ENCODE assay signal across 8 cellular contexts in the genomic region with DNA sequence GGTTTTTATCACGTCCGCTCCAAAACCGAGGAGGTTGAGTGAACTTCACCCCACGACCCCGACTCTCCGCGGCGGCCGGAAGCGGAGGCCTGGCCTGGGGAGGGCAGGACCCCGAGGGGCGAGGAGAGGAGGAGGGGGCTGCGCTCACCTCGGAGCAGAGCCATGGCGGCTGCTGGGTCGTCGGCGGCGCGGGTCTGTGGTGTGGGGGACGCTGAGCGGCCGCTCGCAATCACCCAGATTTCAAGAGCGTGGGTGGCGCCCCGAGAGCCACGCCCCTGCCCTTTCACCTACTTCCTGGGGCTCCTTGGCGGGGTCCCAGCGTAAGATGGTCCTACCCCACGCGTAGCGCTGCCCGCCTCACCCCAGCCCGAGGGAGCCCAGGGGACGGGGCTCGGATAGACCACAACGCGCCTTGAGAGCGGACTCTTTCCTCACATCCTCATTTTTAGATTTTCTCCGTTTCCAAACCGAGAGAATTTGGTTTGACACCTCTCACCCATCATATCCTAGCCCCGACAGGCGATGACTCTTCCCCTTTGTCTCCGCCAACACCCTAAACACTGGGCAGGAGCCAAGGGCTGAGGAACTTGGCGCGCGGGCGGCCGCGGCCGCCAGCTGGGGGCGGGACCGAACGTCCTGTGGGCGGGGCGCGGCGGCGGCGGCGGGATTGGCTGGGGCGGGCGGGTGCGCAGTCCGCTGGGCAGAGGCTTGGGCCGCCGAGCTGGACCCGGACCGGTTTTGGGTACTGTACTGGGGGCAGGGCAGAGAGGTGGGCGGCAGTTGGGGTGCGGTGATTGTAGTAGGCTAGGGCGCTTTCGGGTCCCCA. TPM values are rescaled to one million over a fixed set of nuclear protein-coding genes. Genes with fewer than 3 reads are reported as not detected.
A peak's percentile ranks its signal among the peaks of the same experiment; 100 is the strongest.
DNase-seq lines count a peak whose midpoint lies in the region; ATAC-seq and TF ChIP-seq lines count a peak whose summit lies in the region.

A gene with protein sequence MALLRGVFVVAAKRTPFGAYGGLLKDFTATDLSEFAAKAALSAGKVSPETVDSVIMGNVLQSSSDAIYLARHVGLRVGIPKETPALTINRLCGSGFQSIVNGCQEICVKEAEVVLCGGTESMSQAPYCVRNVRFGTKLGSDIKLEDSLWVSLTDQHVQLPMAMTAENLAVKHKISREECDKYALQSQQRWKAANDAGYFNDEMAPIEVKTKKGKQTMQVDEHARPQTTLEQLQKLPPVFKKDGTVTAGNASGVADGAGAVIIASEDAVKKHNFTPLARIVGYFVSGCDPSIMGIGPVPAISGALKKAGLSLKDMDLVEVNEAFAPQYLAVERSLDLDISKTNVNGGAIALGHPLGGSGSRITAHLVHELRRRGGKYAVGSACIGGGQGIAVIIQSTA (minus strand): TSS at position 213 of the 826 bp plus-strand sequence. CDS start 49 bp downstream, at position 164.

- H3K9ac ChIP-seq in SU-DHL-6 (ENCODE audit: low read length) (peak within 1 kb of the TSS; percentile 82), trophoblast cell (ENCODE audit: low read length) (peak within 1 kb of the TSS; percentile 84)

- H2AK5ac ChIP-seq in trophoblast cell (ENCODE audit: low read length) = no peak within 1 kb of the TSS

- peak; percentile 3 for TF ChIP-seq EP300 in transverse colon (IDR thresholded peaks at IDR 0.05; ENCODE audit: low read depth)

- peak within 1 kb of the TSS; percentile 72 for H3K4me3 ChIP-seq in SU-DHL-6 (ENCODE audit: insufficient read depth, low read length, poor library complexity, severe bottlenecking)
- peak within 1 kb of the TSS; percentile 78 for H3K4me3 ChIP-seq in trophoblast cell (ENCODE audit: low read depth, low read length)
- peak within 1 kb of the TSS; percentile 67 to 85 (median 70) for H3K4me3 ChIP-seq in transverse colon

- H3K27me3 Mint-ChIP-seq in activated naive CD8-positive, alpha-beta T cell treated with anti-CD3 and anti-CD28 coated beads, Interleukin-2, amount 10 ng/mL, durations not matched to agents 7 days and 5 days = no peaks in the 10 kb centered on the region

- POLR2A ChIA-PET in activated naive CD8-positive, alpha-beta T cell treated with anti-CD3 and anti-CD28 coated beads, Interleukin-2, amount 10 ng/mL, durations not matched to agents 7 days and 5 days (lab: Charles Lee) = interaction anchor here (0.6 to 1.2 kb wide), 11 partner anchors 7 to 565 kb away, joined by 3 to 6 read pairs (median 3); a partner anchor contains a TSS

- peak within 1 kb of the TSS; percentile 87 for H4K91ac ChIP-seq in trophoblast cell (ENCODE audit: low read depth, low read length)

- peak within 1 kb of the TSS; percentile 50 for H2BK12ac ChIP-seq in trophoblast cell (ENCODE audit: low read length)

- peak within 1 kb of the TSS; percentile 78 for H2BK120ac ChIP-seq in trophoblast cell (ENCODE audit: insufficient read depth, low read length, poor library complexity)

- H3K9me3 Mint-ChIP-seq in activated naive CD8-positive, alpha-beta T cell treated with anti-CD3 and anti-CD28 coated beads, Interleukin-2, amount 10 ng/mL, durations not matched to agents 7 days and 5 days = peaks cover 6% of the 10 kb centered on the region

- peak within 1 kb of the TSS; percentile 78 for H3K4ac ChIP-seq in trophoblast cell (ENCODE audit: low read depth, low read length)

- in situ Hi-C loops in transverse colon (cut with MboI; ENCODE audit: low pct_ligation_motif_present in 1 of 4, low pct_unique_long_range_greater_than_20kb in 1 of 4, low sequenced_read_pairs in 3 of 4) = no loop called here

- no peaks in the 10 kb centered on the region for H3K9me2 ChIP-seq in SU-DHL-6 (replicated peaks; ENCODE audit: insufficient read depth, low read length)

- H3K18ac ChIP-seq in trophoblast cell (ENCODE audit: low read length) = peak within 1 kb of the TSS; percentile 76

- peak within 1 kb of the TSS; percentile 97 for H3K27ac Mint-ChIP-seq in activated naive CD8-positive, alpha-beta T cell treated with anti-CD3 and anti-CD28 coated beads, Interleukin-2, amount 10 ng/mL, durations not matched to agents 7 days and 5 days

- peak within 1 kb of the TSS; percentile 79 for H3K14ac ChIP-seq in trophoblast cell (ENCODE audit: low read length)

- H3K9me3 ChIP-seq in SU-DHL-6 (ENCODE audit: insufficient read depth, low read length) = peaks cover 6% of the 10 kb centered on the region; the same call in 1 of the 2 replicates
- peaks cover 1% of the 10 kb centered on the region for H3K9me3 ChIP-seq in trophoblast cell (ENCODE audit: insufficient read depth, low read depth, low read length)
- no peaks in the 10 kb centered on the region for H3K9me3 ChIP-seq in transverse colon

- no CpG with 5 or more reads among the region's 74 CpGs for WGBS in trophoblast cell (ENCODE audit: extremely low coverage, insufficient coverage, insufficient read length)
- 0% methylated on average over 58 of the region's 74 CpGs; no CpG with 5 or more reads in 1 of the 2 donors for WGBS in transverse colon (ENCODE audit: low coverage in 1 of 2), 2 donors

- peak; percentile 86 for ATAC-seq in HG02588 (IDR thresholded peaks at IDR 0.05; ENCODE audit: unreplicated experiment)
- peak; percentile 84 for ATAC-seq in activated naive CD8-positive, alpha-beta T cell treated with anti-CD3 and anti-CD28 coated beads, Interleukin-2, amount 10 ng/mL, durations not matched to agents 7 days and 5 days (ENCODE audit: low read depth)
- peak; percentile 95 for ATAC-seq in Right ventricle myocardium inferior

- peak within 1 kb of the TSS; percentile 89 for H4K8ac ChIP-seq in trophoblast cell (ENCODE audit: low read depth, low read length)

- H3K36me3 ChIP-seq in SU-DHL-6 (ENCODE audit: low read length) (peaks cover 9% of the 10 kb centered on the region; the same call in 1 of the 2 replicates), trophoblast cell (ENCODE audit: control insufficient read depth in 1 of 2, insufficient read depth in 2 of 2, low read length in 2 of 2) (no peaks in the 10 kb centered on the region), transverse colon (no peaks in the 10 kb centered on the region)

- peak within 1 kb of the TSS; percentile 74 for H2BK5ac ChIP-seq in trophoblast cell (ENCODE audit: low read depth, low read length, poor library complexity)

- H3K27me3 ChIP-seq in SU-DHL-6 (ENCODE audit: low read length) = no peaks in the 10 kb centered on the region
- H3K27me3 ChIP-seq in trophoblast cell (ENCODE audit: insufficient read depth, low read length) = no peaks in the 10 kb centered on the region
- no peaks in the 10 kb centered on the region for H3K27me3 ChIP-seq in transverse colon

- TF ChIP-seq CTCF in SU-DHL-6 (IDR thresholded peaks at IDR 0.05; ENCODE audit: insufficient read depth, low read length, poor library complexity, severe bottlenecking) (no peak), transverse colon (IDR thresholded peaks at IDR 0.05) (no peak)

- peaks cover 52% of the 10 kb centered on the region for H3K4me1 Mint-ChIP-seq in activated naive CD8-positive, alpha-beta T cell treated with anti-CD3 and anti-CD28 coated beads, Interleukin-2, amount 10 ng/mL, durations not matched to agents 7 days and 5 days

- peak within 1 kb of the TSS; percentile 100 for H2AFZ ChIP-seq in SU-DHL-6 (ENCODE audit: low read depth, low read length, severe bottlenecking)
- H2AFZ ChIP-seq in trophoblast cell (ENCODE audit: insufficient read depth, low read length, poor library complexity) = peak within 1 kb of the TSS; percentile 97

- H3F3A ChIP-seq in SU-DHL-6 (ENCODE audit: insufficient read depth) = peaks cover 5% of the 10 kb centered on the region; the same call in 1 of the 2 replicates

- H3K4me1 ChIP-seq in trophoblast cell (ENCODE audit: control insufficient read depth in 1 of 2, insufficient read depth in 2 of 2, low read length in 2 of 2) (peaks cover 0 to 4% of the 10 kb centered on the region in 2 experiments), transverse colon (peaks cover 0 to 38% (median 36%) of the 10 kb centered on the region in 4 donors)

- H3K36me3 Mint-ChIP-seq in activated naive CD8-positive, alpha-beta T cell treated with anti-CD3 and anti-CD28 coated beads, Interleukin-2, amount 10 ng/mL, durations not matched to agents 7 days and 5 days = peaks cover 49% of the 10 kb centered on the region

- H3K27ac ChIP-seq in SU-DHL-6 (ENCODE audit: low read depth, low read length) (peak within 1 kb of the TSS; percentile 89), trophoblast cell (ENCODE audit: low read depth, low read length) (peak within 1 kb of the TSS; percentile 73), transverse colon (peak within 1 kb of the TSS; percentile 96 to 98 (median 98))

- H3K23ac ChIP-seq in trophoblast cell (ENCODE audit: low read length) = no peak within 1 kb of the TSS

- H4K12ac ChIP-seq in trophoblast cell (ENCODE audit: low read depth, low read length) = peak within 1 kb of the TSS; percentile 94

- peaks cover 14% of the 10 kb centered on the region for H3K79me1 ChIP-seq in trophoblast cell (ENCODE audit: low read length)

- TF ChIP-seq POLR2A in GM10847 (IDR thresholded peaks at IDR 0.05; ENCODE audit: extremely low read depth, insufficient read length) (peak; percentile 39), transverse colon (IDR thresholded peaks at IDR 0.05) (peak; percentile 88)

- intact Hi-C loops in Right ventricle myocardium inferior (cut with DNase I) (loop anchor here (10.0 kb wide), 1 partner anchor 319 kb away; a partner anchor contains a TSS), transverse colon (cut with DNase I; ENCODE audit: low total_unique reads) (no loop called here)

- H3K4me2 ChIP-seq in SU-DHL-6 (ENCODE audit: low read depth, low read length, poor library complexity, severe bottlenecking) = peak within 1 kb of the TSS; percentile 83
- H3K4me2 ChIP-seq in trophoblast cell (ENCODE audit: low read length) = peak within 1 kb of the TSS; percentile 75

- H3K79me2 ChIP-seq in SU-DHL-6 (ENCODE audit: insufficient read depth, low read length) = peaks cover 44% of the 10 kb centered on the region
- H3K79me2 ChIP-seq in trophoblast cell (ENCODE audit: control insufficient read depth, insufficient read depth, low read length, poor library complexity) = peaks cover 13% of the 10 kb centered on the region

- peak within 1 kb of the TSS; percentile 93 for H3K4me3 Mint-ChIP-seq in activated naive CD8-positive, alpha-beta T cell treated with anti-CD3 and anti-CD28 coated beads, Interleukin-2, amount 10 ng/mL, durations not matched to agents 7 days and 5 days

- DNase-seq in NCI-H1048 (lab: John Stamatoyannopoulos, UW) (peak; percentile 17), Right ventricle myocardium inferior (ENCODE audit: missing footprints) (peak; percentile 94), trophoblast cell (peak; percentile 63 to 85), transverse colon (peak; percentile 93)
- DNase-seq in activated naive CD8-positive, alpha-beta T cell treated with anti-CD3 and anti-CD28 coated beads, Interleukin-2, amount 10 ng/mL, durations not matched to agents 7 days and 5 days = peak; percentile 90

- no peaks in the 10 kb centered on the region for H4K20me1 ChIP-seq in SU-DHL-6 (ENCODE audit: low read depth, low read length)

RNA-seq across cellular contexts. Expression of the gene that starts here (rescaled TPM):
- total RNA-seq in activated naive CD8-positive, alpha-beta T cell treated with anti-CD3 and anti-CD28 coated beads, Interleukin-2, amount 10 ng/mL, durations not matched to agents 7 days and 5 days = 10 to 100 TPM; 83.3 to 86.9 TPM
- total RNA-seq in Right ventricle myocardium inferior (441 TPM), transverse colon (100 to 1,000 TPM in 3 of 4 donors, 10 to 100 TPM in 1; 43.0 to 214 (median 147) TPM)
- polyA plus RNA-seq in trophoblast cell (2013) = 35.9 and 37.6 TPM in 2 replicates

Comparison
In these comparisons a context has a peak if more than half of its experiments do, and no peak if none do; other contexts are left out.
1. Peak in every context shown above with its lines: DNase-seq, ATAC-seq, H3K4me3 ChIP-seq and H3K27ac ChIP-seq.
2. DNase-seq: peak in every context shown above with its lines; median percentile 94 in Right ventricle myocardium inferior; 93 in transverse colon; 90 in activated naive CD8-positive, alpha-beta T cell treated with anti-CD3 and anti-CD28 coated beads, Interleukin-2, amount 10 ng/mL, durations not matched to agents 7 days and 5 days; 74 in trophoblast cell; 17 in NCI-H1048.